In the genomic region with DNA sequence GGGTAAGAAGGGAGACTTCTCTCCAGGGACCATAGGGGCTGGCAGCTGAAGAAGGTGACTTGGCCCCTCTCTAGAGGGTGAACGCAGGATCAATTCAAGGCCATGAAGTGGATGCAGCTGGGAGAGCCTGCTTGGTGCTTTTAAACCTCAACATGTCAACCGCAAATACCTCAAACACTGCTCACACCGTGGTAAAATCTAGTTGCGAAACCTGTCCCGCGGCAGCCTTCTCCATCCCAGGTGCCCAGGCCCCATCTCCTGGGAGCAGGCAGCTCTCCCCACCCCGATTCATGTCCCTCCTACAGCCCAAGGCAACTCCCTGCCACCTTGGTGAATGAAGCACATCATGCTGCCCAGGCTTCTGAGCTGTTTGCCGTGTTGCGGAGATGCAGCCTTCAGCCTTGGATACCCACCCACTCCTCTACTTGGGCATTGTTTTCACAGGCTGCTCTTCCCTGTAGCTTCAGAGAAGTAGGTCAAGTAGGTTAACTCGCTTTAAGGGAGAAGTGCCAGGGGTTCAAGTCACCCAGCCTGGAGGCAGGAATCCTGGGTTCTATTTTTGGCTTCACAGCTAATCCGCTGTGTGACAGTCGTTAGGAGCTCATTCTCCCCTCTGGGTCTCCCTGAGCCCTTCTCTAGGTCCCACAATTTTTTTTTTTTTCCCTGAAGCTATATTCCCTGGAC, we compare ENCODE assay signal across 1 cellular context.
TF ChIP-seq lines count a peak whose summit lies in the region.

No MANE protein-coding gene starts in this region.

TF ChIP-seq in WTC11, 78 proteins besides CTCF, POLR2A, EP300 and RAD21:
- TF ChIP-seq ELF4 (CRISPR knock-in tag; IDR thresholded peaks at IDR 0.05; ENCODE audit: low read depth) (no peak), TEAD4 (CRISPR knock-in tag; IDR thresholded peaks at IDR 0.05) (no peak), ZNF263 (CRISPR knock-in tag; IDR thresholded peaks at IDR 0.05; ENCODE audit: low read depth) (no peak), SMAD3 (CRISPR knock-in tag; IDR thresholded peaks at IDR 0.05; ENCODE audit: borderline replicate concordance) (no peak)
- TF ChIP-seq, protein P1, sequence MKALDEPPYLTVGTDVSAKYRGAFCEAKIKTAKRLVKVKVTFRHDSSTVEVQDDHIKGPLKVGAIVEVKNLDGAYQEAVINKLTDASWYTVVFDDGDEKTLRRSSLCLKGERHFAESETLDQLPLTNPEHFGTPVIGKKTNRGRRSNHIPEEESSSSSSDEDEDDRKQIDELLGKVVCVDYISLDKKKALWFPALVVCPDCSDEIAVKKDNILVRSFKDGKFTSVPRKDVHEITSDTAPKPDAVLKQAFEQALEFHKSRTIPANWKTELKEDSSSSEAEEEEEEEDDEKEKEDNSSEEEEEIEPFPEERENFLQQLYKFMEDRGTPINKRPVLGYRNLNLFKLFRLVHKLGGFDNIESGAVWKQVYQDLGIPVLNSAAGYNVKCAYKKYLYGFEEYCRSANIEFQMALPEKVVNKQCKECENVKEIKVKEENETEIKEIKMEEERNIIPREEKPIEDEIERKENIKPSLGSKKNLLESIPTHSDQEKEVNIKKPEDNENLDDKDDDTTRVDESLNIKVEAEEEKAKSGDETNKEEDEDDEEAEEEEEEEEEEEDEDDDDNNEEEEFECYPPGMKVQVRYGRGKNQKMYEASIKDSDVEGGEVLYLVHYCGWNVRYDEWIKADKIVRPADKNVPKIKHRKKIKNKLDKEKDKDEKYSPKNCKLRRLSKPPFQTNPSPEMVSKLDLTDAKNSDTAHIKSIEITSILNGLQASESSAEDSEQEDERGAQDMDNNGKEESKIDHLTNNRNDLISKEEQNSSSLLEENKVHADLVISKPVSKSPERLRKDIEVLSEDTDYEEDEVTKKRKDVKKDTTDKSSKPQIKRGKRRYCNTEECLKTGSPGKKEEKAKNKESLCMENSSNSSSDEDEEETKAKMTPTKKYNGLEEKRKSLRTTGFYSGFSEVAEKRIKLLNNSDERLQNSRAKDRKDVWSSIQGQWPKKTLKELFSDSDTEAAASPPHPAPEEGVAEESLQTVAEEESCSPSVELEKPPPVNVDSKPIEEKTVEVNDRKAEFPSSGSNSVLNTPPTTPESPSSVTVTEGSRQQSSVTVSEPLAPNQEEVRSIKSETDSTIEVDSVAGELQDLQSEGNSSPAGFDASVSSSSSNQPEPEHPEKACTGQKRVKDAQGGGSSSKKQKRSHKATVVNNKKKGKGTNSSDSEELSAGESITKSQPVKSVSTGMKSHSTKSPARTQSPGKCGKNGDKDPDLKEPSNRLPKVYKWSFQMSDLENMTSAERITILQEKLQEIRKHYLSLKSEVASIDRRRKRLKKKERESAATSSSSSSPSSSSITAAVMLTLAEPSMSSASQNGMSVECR (CRISPR knock-in tag; IDR thresholded peaks at IDR 0.05; ENCODE audit: borderline replicate concordance) = no peak
